Comparison of ENCODE assay signal across 1 cellular context in the genomic region with DNA sequence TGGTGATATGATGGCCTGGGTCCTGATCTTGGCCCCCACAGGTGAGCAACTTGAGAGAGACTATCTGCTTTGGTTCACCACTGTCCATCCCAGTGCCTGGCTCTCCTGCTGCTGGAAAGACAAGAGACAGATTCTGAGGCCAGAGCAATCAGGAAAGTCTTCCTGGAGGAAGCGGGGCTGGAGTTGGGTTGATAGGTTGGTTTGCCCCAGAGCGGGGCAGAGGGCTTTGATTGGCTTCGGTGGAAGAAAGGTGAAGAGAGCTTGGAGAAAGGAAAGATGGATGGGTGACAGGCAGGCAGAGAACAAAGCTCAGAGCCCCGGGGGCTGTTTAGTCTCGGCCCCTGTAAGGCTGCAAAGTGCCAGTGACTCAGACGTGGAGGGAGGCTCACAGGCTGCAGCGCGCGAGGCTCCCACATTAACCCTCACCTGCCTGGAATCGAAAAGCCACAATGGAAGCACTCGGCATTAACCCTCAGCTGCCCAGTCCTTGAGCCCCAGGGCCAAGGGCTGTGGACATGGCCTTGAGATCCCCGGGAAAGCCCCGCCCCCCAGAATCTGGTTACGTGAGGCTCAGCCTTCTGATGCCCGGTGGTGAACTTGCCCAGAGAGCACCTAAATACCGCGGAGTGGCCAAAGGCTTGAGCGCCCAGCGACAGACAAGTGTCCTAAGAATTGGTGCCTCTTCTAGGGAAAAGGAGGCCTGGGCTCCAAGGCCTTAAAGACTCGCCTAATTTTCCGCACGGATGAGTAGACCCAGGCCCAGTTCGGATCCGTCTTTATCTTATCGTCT.
TF ChIP-seq lines count a peak whose summit lies in the region.

No MANE protein-coding gene starts in this region.

TF ChIP-seq in HCT116, 20 proteins besides CTCF, POLR2A, EP300 and RAD21 (continued from another document):
- TF ChIP-seq, protein P1, sequence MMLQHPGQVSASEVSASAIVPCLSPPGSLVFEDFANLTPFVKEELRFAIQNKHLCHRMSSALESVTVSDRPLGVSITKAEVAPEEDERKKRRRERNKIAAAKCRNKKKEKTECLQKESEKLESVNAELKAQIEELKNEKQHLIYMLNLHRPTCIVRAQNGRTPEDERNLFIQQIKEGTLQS (IDR thresholded peaks at IDR 0.05): no peak
